Comparison of ENCODE assay signal across 8 cellular contexts in genomic region chr2:10043906-10044601, GRCh38. TPM values are rescaled to one million over a fixed set of nuclear protein-coding genes. Genes with fewer than 3 reads are reported as not detected.
DNase-seq lines count a peak whose midpoint lies in the region; ATAC-seq, FAIRE-seq and TF ChIP-seq lines count a peak whose summit lies in the region.

No MANE protein-coding gene starts in this region.

- peak overlapping the region; percentile 76 for H3K4me3 Mint-ChIP-seq in activated B cell treated with CpG ODN at 0.5 μM for 24 hours

- H3K9me3 ChIP-seq in mammary epithelial cell (replicated peaks; ENCODE audit: insufficient read depth, low read length) (no peaks in the 10 kb centered on the region), skeletal muscle tissue (ENCODE audit: control insufficient read depth in 3 of 3, low read length in 3 of 3) (no peaks in the 10 kb centered on the region)

- 24% methylated on average over 5 of the region's 90 CpGs for WGBS in mammary epithelial cell (ENCODE audit: low coverage, missing lambda C conversion rate)

- no TSS peak for BruUV-seq in mammary epithelial cell (replicated peaks; lab: Mats Ljungman, UMichigan)

- H3K27me3 ChIP-seq in mammary epithelial cell (ENCODE audit: insufficient read depth, low read length) (no peaks in the 10 kb centered on the region), skeletal muscle tissue (ENCODE audit: control insufficient read depth in 3 of 3, insufficient read depth in 3 of 3, low read length in 3 of 3) (no peaks in the 10 kb centered on the region)

- H3K4me3 ChIP-seq in mammary epithelial cell (replicated peaks in 1 of 3; ENCODE audit: insufficient read depth in 1 of 3, low read depth in 2 of 3, low read length in 3 of 3) (peak overlapping the region; percentile 27 to 72 (median 67)), skeletal muscle tissue (ENCODE audit: low read length in 3 of 3) (peak overlapping the region; percentile 65 to 76 (median 67))

- no peak for TF ChIP-seq POLR2A in GM12892 (IDR thresholded peaks at IDR 0.05; ENCODE audit: low read depth, low read length)

- H3K4me2 ChIP-seq in mammary epithelial cell (ENCODE audit: insufficient read depth, low read depth, low read length) = peak overlapping the region; percentile 93

- H3K4me1 ChIP-seq in mammary epithelial cell (ENCODE audit: insufficient read depth, low read length) (peaks cover 4% of the 10 kb centered on the region), skeletal muscle tissue (ENCODE audit: control insufficient read depth in 3 of 3, insufficient read depth in 3 of 3, low read length in 3 of 3) (peaks cover 14 to 45% (median 41%) of the 10 kb centered on the region in 3 donors)

- no peaks in the 10 kb centered on the region for H4K20me1 ChIP-seq in mammary epithelial cell (ENCODE audit: insufficient read depth, low read length)

- H3K27ac ChIP-seq in mammary epithelial cell (ENCODE audit: insufficient read depth, low read depth, low read length) (peak overlapping the region; percentile 19), skeletal muscle tissue (ENCODE audit: low read depth, low read length) (peak overlapping the region; percentile 82)

- peaks cover 26% of the 10 kb centered on the region for H3K4me1 Mint-ChIP-seq in activated B cell treated with CpG ODN at 0.5 μM for 24 hours

- no peaks in the 10 kb centered on the region for H3K27me3 Mint-ChIP-seq in activated B cell treated with CpG ODN at 0.5 μM for 24 hours

- peaks cover 4% of the 10 kb centered on the region for H3K79me2 ChIP-seq in mammary epithelial cell (ENCODE audit: insufficient read depth, low read length)

- H3K9me3 Mint-ChIP-seq in activated B cell treated with CpG ODN at 0.5 μM for 24 hours = no peaks in the 10 kb centered on the region

- intact Hi-C loops in activated B cell treated with CpG ODN at 0.5 μM for 24 hours (cut with micrococcal nuclease) = loop anchor here (1.0 to 5.0 kb wide), 11 partner anchors 15 to 1207 kb away; partner anchors contain the start of genes ADAM17, GRHL1, HPCAL1 and KIDINS220
- intact Hi-C loops in mammary epithelial cell (cut with micrococcal nuclease) = loop anchor here (1.0 kb wide), 1 partner anchor 243 kb away; no protein-coding TSS in a partner anchor

- FAIRE-seq in GM12892 (lab: Jason Lieb, UNC) = no peak

- peaks cover 9% of the 10 kb centered on the region for H3K36me3 ChIP-seq in mammary epithelial cell (ENCODE audit: insufficient read depth, low read length)
- peaks cover 12 to 20% (median 18%) of the 10 kb centered on the region in 3 donors for H3K36me3 ChIP-seq in skeletal muscle tissue (ENCODE audit: control insufficient read depth in 3 of 3, insufficient read depth in 3 of 3, low read length in 3 of 3)

- CTCF ChIA-PET in activated B cell treated with CpG ODN at 0.5 μM for 24 hours (lab: Charles Lee) = interaction anchor here (0.9 to 11.1 kb wide), 2 partner anchors 53 to 61 kb away, joined by 3 to 208 read pairs; no protein-coding TSS in a partner anchor
- CTCF ChIA-PET in mammary epithelial cell (lab: Charles Lee; ENCODE audit: low non-redundant PET) = interaction anchor here (0.6 to 0.7 kb wide), 3 partner anchors 34 to 621 kb away, joined by 3 to 28 read pairs (median 3); no protein-coding TSS in a partner anchor

- H3K9ac ChIP-seq in mammary epithelial cell (ENCODE audit: insufficient read depth, low read length) (no peak overlapping the region), skeletal muscle tissue (ENCODE audit: low read depth in 1 of 3, low read length in 3 of 3) (peak overlapping the region; percentile 35 to 85 (median 74))

- DNase-seq in GM12892 (ENCODE audit: insufficient read length) (peak; percentile 47), NCI-H2029 treated with DMSO at 0.1 percent for 48 hours (lab: John Stamatoyannopoulos, UW) (peak; percentile 36), activated B cell treated with CpG ODN at 0.5 μM for 24 hours (peak; percentile 88), mammary epithelial cell (peak; percentile 88), iPS-NIHi7 (ENCODE audit: extremely low spot score) (peak; percentile 88)

- dilution Hi-C loops in mammary epithelial cell (cut with HindIII; ENCODE audit: low sequenced_read_pairs) = no loop called here

- peaks cover 22% of the 10 kb centered on the region for H3K36me3 Mint-ChIP-seq in activated B cell treated with CpG ODN at 0.5 μM for 24 hours (ENCODE audit: low read depth)

- POLR2A ChIA-PET in activated B cell treated with CpG ODN at 0.5 μM for 24 hours (lab: Charles Lee) = interaction anchor here (0.5 to 4.8 kb wide), 8 partner anchors 14 to 404 kb away, joined by 3 to 52 read pairs (median 6); partner anchors contain the start of genes ODC1 and TAF1B

- ATAC-seq in HG02870 (IDR thresholded peaks at IDR 0.05; ENCODE audit: unreplicated experiment) (peak; percentile 46), activated B cell treated with CpG ODN at 0.5 μM for 24 hours (ENCODE audit: low read depth) (peak; percentile 68), GM19455 (IDR thresholded peaks at IDR 0.05; ENCODE audit: unreplicated experiment) (no peak)

- no peak for TF ChIP-seq CTCF in activated B cell treated with CpG ODN at 0.5 μM for 24 hours (IDR thresholded peaks at IDR 0.05)
- no peak for TF ChIP-seq CTCF in mammary epithelial cell (conservative IDR thresholded peaks at IDR 0.05 in 1 of 2, IDR thresholded peaks at IDR 0.05 in 1 of 2; ENCODE audit: extremely low read depth in 1 of 2, insufficient read depth in 1 of 2, low read depth in 1 of 2, low read length in 2 of 2)

- H2AFZ ChIP-seq in mammary epithelial cell (ENCODE audit: low read depth, low read length) = peak overlapping the region; percentile 87

- H3K27ac Mint-ChIP-seq in activated B cell treated with CpG ODN at 0.5 μM for 24 hours = peak overlapping the region; percentile 72

- in situ Hi-C loops in mammary epithelial cell (cut with MboI; ENCODE audit: low sequenced_read_pairs in 2 of 2) = no loop called here

RNA-seq across cellular contexts. Expression of gene KLF11, which starts 0.7 kb away (rescaled TPM):
- polyA plus RNA-seq in GM12892 (2012; ENCODE audit: missing spikeins) = 2.2 TPM
- 8.2 and 10.2 TPM in 2 replicates for total RNA-seq in activated B cell treated with CpG ODN at 0.5 μM for 24 hours
- 1 to 10 TPM; 5.9 to 7.8 TPM for total RNA-seq in mammary epithelial cell
- polyA plus RNA-seq in mammary epithelial cell = 7.7 TPM
- polyA minus RNA-seq in mammary epithelial cell = 36.0 TPM
- 11.5 TPM for total RNA-seq in skeletal muscle tissue

RNA-seq across cellular contexts. Expression of gene CYS1, which starts 36.2 kb away (rescaled TPM):
- 2.6 TPM for polyA plus RNA-seq in GM12892 (2012; ENCODE audit: missing spikeins)
- 0.42 and 0.44 TPM in 2 replicates for total RNA-seq in activated B cell treated with CpG ODN at 0.5 μM for 24 hours
- 1 to 10 TPM in 1 of 2 donors, under 1 TPM in 1; 0.73 to 3.5 TPM for total RNA-seq in mammary epithelial cell
- 0.26 TPM for polyA plus RNA-seq in mammary epithelial cell
- polyA minus RNA-seq in mammary epithelial cell = not detected
- 4.7 TPM for total RNA-seq in skeletal muscle tissue

Comparison
In these comparisons a context has a peak if more than half of its experiments do, and no peak if none do; other contexts are left out.
1. DNase-seq: peak in every context shown above with its lines; median percentile 88 in activated B cell treated with CpG ODN at 0.5 μM for 24 hours; 88 in mammary epithelial cell; 88 in iPS-NIHi7; 47 in GM12892; 36 in NCI-H2029 treated with DMSO at 0.1 percent for 48 hours.